Comparison of ENCODE assay signal across 1 cellular context in genomic region chr6:166307981-166308768, GRCh38.
TF ChIP-seq lines count a peak whose summit lies in the region.

TSS of gene PRR18 (minus strand) at chr6:166308392. CDS start at chr6:166308142, 250 bp downstream.

TF ChIP-seq in HepG2, 621 proteins besides CTCF, POLR2A, EP300 and RAD21 (continued from another document and continues in another):
- peak; percentile 72; the same call in 1 of the 2 replicates for TF ChIP-seq ZNF607 (CRISPR knock-in tag; IDR thresholded peaks at IDR 0.05; ENCODE audit: borderline replicate concordance)
- no peak for TF ChIP-seq ZNF350 (CRISPR knock-in tag; IDR thresholded peaks at IDR 0.05; ENCODE audit: borderline replicate concordance, low read depth)
- no peak for TF ChIP-seq MXI1 (IDR thresholded peaks at IDR 0.05; ENCODE audit: borderline replicate concordance, low read depth, low read length)
- peak; percentile 30; the same call in 1 of the 2 replicates for TF ChIP-seq ZSCAN20 (CRISPR knock-in tag; IDR thresholded peaks at IDR 0.05; ENCODE audit: borderline replicate concordance)
- TF ChIP-seq HMGXB4 (CRISPR knock-in tag; IDR thresholded peaks at IDR 0.05; ENCODE audit: borderline replicate concordance in 1 of 2, low read depth in 1 of 2): peak in 1 of 2 experiments; percentile 57; a peak in 1 of 4 replicates
- TF ChIP-seq MBNL3 (CRISPR knock-in tag; conservative IDR thresholded peaks at IDR 0.05): no peak
- peak; percentile 56 for TF ChIP-seq HIVEP1 (CRISPR knock-in tag; IDR thresholded peaks at IDR 0.05)
- 0 out of 2 replicates have a peak, but pooled peaks have one; percentile 60 for TF ChIP-seq PAX8 (CRISPR knock-in tag; IDR thresholded peaks at IDR 0.05; ENCODE audit: borderline replicate concordance)
- TF ChIP-seq ZNF672 (CRISPR knock-in tag; IDR thresholded peaks at IDR 0.05): no peak
- TF ChIP-seq FOXK2 (IDR thresholded peaks at IDR 0.05): no peak
- no peak for TF ChIP-seq ATF2 (CRISPR knock-in tag; IDR thresholded peaks at IDR 0.05)
- no peak for TF ChIP-seq BRCA1 (CRISPR knock-in tag; IDR thresholded peaks at IDR 0.05)
- TF ChIP-seq HOXA9 (CRISPR knock-in tag; IDR thresholded peaks at IDR 0.05; ENCODE audit: borderline replicate concordance): no peak
- no peak for TF ChIP-seq ZNF431 (CRISPR knock-in tag; IDR thresholded peaks at IDR 0.05; ENCODE audit: borderline replicate concordance, low read depth)
- no peak for TF ChIP-seq RXRB (CRISPR knock-in tag; IDR thresholded peaks at IDR 0.05; ENCODE audit: borderline replicate concordance)
- TF ChIP-seq ZSCAN12 (CRISPR knock-in tag; IDR thresholded peaks at IDR 0.05): no peak
- no peak for TF ChIP-seq CCDC6 (CRISPR knock-in tag; IDR thresholded peaks at IDR 0.05)
- TF ChIP-seq ZNF747 (CRISPR knock-in tag; IDR thresholded peaks at IDR 0.05; ENCODE audit: borderline replicate concordance): peak; percentile 71
- no peak for TF ChIP-seq ZNF33A (CRISPR knock-in tag; IDR thresholded peaks at IDR 0.05; ENCODE audit: borderline replicate concordance)
- TF ChIP-seq ZBTB4 (CRISPR knock-in tag; IDR thresholded peaks at IDR 0.05; ENCODE audit: borderline replicate concordance): no peak
- no peak for TF ChIP-seq E2F2 (CRISPR knock-in tag; IDR thresholded peaks at IDR 0.05; ENCODE audit: borderline replicate concordance)
- TF ChIP-seq ZNF33B (CRISPR knock-in tag; IDR thresholded peaks at IDR 0.05): 0 out of 2 replicates have a peak, but pooled peaks have one; percentile 43
- no peak for TF ChIP-seq RNF2 (conservative IDR thresholded peaks at IDR 0.05; ENCODE audit: low read depth)
- TF ChIP-seq MXD3 (CRISPR knock-in tag; IDR thresholded peaks at IDR 0.05): 0 out of 2 replicates have a peak, but pooled peaks have one; percentile 60
- TF ChIP-seq ZZZ3 (CRISPR knock-in tag; IDR thresholded peaks at IDR 0.05; ENCODE audit: borderline replicate concordance): no peak
- TF ChIP-seq IRX3 (CRISPR knock-in tag; IDR thresholded peaks at IDR 0.05; ENCODE audit: borderline replicate concordance, low read depth): peak; percentile 72
- no peak for TF ChIP-seq SMARCE1 (IDR thresholded peaks at IDR 0.05; ENCODE audit: borderline replicate concordance)
- no peak for TF ChIP-seq NBN (conservative IDR thresholded peaks at IDR 0.05)
- peak; percentile 70; the same call in 1 of the 2 replicates for TF ChIP-seq ZFP91 (CRISPR knock-in tag; IDR thresholded peaks at IDR 0.05; ENCODE audit: borderline replicate concordance)
- no peak for TF ChIP-seq PPARG (CRISPR knock-in tag; conservative IDR thresholded peaks at IDR 0.05)
- TF ChIP-seq KLF9 (CRISPR knock-in tag; IDR thresholded peaks at IDR 0.05; ENCODE audit: low read depth): no peak
- no peak for TF ChIP-seq KIAA2018 (CRISPR knock-in tag; IDR thresholded peaks at IDR 0.05; ENCODE audit: borderline replicate concordance)
- TF ChIP-seq ZNF782 (CRISPR knock-in tag; IDR thresholded peaks at IDR 0.05; ENCODE audit: borderline replicate concordance): peak; percentile 43; the same call in 1 of the 2 replicates
